8 cellular contexts compared by ENCODE assay signal in genomic region chr11:21495879-21496278, GRCh38.
"Had no signal": no experiment of that assay in that cellular context is flagged by ENCODE, and none has a peak within 500 bp of the region (broad histone marks: within the 10 kb centered on the region; RNA-seq: fewer than 3 reads in every experiment).

No MANE protein-coding gene starts in this region.

- H3K4me2 ChIP-seq: GM23338 had no signal

- H3K4me3 ChIP-seq: GM23338 had no signal

- H3K27me3 Mint-ChIP-seq: IgD-negative memory B cell had no signal

- FAIRE-seq: H1, H54, HTR-8/SVneo had no signal

- ATAC-seq: GM23338 had no signal

- H3K9me3 Mint-ChIP-seq: GM23338, H9 had no signal

- H3K27ac Mint-ChIP-seq: GM23338, H9, IgD-negative memory B cell had no signal

- H2AFZ ChIP-seq: GM23338 had no signal

- DNase-seq: H9, HCEC 1CT, KG1 had no signal

- H3K4me1 Mint-ChIP-seq: GM23338, H9, IgD-negative memory B cell had no signal

- H3K4me3 Mint-ChIP-seq: GM23338, H9, IgD-negative memory B cell had no signal

- H3K36me3 Mint-ChIP-seq: IgD-negative memory B cell had no signal
